ENCODE assay signal across 1 cellular context in the genomic region with DNA sequence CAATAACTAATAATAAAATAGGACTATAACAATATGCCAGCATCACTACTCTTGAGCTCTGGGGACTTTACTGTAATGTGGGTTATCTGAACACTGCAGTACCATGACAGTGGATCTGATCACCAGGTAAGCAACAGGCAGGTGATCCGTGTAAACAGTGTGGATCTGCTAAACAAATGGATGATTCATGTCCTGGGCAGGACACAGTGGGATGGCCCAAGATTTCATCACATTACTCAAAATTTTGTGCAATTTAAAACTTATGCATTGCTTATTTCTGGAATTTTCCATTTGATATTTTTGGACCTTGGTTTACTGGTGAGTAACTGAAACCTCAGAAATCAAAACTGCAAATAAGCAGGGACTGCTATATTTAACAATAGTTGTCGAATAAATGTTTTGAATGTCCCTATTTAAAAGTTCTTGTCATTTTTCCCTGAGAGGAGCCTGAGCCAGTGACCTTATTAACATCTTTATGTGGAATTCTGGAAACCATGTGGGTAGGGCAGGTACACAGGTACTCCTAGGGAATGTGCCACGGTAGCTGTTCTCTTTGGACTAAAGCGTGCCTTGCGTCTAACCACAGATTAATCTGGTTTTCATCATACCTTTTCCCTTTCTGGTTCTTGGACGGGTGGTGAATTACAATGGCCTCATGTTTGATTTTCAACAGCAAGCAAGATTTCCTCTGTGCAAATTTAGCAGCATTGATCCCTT.
TF ChIP-seq lines count a peak whose summit lies in the region.

No MANE protein-coding gene starts in this region.

TF ChIP-seq in SK-N-SH treated with all-trans-retinoic acid at 6 μM for 48 hours, 23 proteins besides CTCF, POLR2A, EP300 and RAD21 (continued from another document):
- TF ChIP-seq, protein P1, sequence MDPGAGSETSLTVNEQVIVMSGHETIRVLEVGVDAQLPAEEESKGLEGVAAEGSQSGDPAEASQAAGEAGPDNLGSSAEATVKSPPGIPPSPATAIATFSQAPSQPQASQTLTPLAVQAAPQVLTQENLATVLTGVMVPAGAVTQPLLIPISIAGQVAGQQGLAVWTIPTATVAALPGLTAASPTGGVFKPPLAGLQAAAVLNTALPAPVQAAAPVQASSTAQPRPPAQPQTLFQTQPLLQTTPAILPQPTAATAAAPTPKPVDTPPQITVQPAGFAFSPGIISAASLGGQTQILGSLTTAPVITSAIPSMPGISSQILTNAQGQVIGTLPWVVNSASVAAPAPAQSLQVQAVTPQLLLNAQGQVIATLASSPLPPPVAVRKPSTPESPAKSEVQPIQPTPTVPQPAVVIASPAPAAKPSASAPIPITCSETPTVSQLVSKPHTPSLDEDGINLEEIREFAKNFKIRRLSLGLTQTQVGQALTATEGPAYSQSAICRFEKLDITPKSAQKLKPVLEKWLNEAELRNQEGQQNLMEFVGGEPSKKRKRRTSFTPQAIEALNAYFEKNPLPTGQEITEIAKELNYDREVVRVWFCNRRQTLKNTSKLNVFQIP (CRISPR knock-in tag; IDR thresholded peaks at IDR 0.05; ENCODE audit: borderline replicate concordance, low read depth): no peak
- TF ChIP-seq BACH2 (CRISPR knock-in tag; IDR thresholded peaks at IDR 0.05; ENCODE audit: borderline replicate concordance) (no peak), ESRRG (CRISPR knock-in tag; IDR thresholded peaks at IDR 0.05) (no peak)
TF ChIP-seq in SK-N-SH treated with all-trans-retinoic acid at 6 μM for 48 hours: peak in this region for 0.
